ENCODE assay signal across 1 cellular context in genomic region chr1:41239988-41240610, GRCh38.
TF ChIP-seq lines count a peak whose summit lies in the region.

No MANE protein-coding gene starts in this region.

TF ChIP-seq in HepG2, 621 proteins besides CTCF, POLR2A, EP300 and RAD21 (continued from another document and continues in another):
- no peak for TF ChIP-seq REST (IDR thresholded peaks at IDR 0.05; ENCODE audit: borderline replicate concordance in 1 of 2, low read depth in 1 of 2, low read length in 2 of 2)
- peak; percentile 27; the same call in 1 of the 2 replicates for TF ChIP-seq PHF8 (CRISPR knock-in tag; IDR thresholded peaks at IDR 0.05)
- TF ChIP-seq ATF4 (CRISPR knock-in tag; IDR thresholded peaks at IDR 0.05): peak in 1 of 2 experiments; percentile 53; a peak in 1 of 4 replicates
- TF ChIP-seq CENPT (CRISPR knock-in tag; IDR thresholded peaks at IDR 0.05; ENCODE audit: low read depth): no peak
- no peak for TF ChIP-seq ZNF569 (CRISPR knock-in tag; IDR thresholded peaks at IDR 0.05; ENCODE audit: borderline replicate concordance)
- no peak for TF ChIP-seq SMARCC2 (IDR thresholded peaks at IDR 0.05)
- no peak for TF ChIP-seq ZNF547 (CRISPR knock-in tag; IDR thresholded peaks at IDR 0.05)
- 0 out of 2 replicates have a peak, but pooled peaks have one; percentile 44 for TF ChIP-seq HNRNPUL1 (IDR thresholded peaks at IDR 0.05; ENCODE audit: low read depth, low read length)
- no peak for TF ChIP-seq ETV6 (CRISPR knock-in tag; conservative IDR thresholded peaks at IDR 0.05)
- no peak for TF ChIP-seq MBNL3 (CRISPR knock-in tag; conservative IDR thresholded peaks at IDR 0.05)
- TF ChIP-seq KLF12 (CRISPR knock-in tag; IDR thresholded peaks at IDR 0.05; ENCODE audit: borderline replicate concordance): no peak
- TF ChIP-seq HNF1A (IDR thresholded peaks at IDR 0.05; ENCODE audit: low read depth): peak; percentile 66; the same call in 1 of the 2 replicates
- TF ChIP-seq HNF1A (CRISPR knock-in tag; IDR thresholded peaks at IDR 0.05; ENCODE audit: borderline replicate concordance): peak; percentile 66; the same call in 1 of the 2 replicates
- TF ChIP-seq ZNF354B (CRISPR knock-in tag; IDR thresholded peaks at IDR 0.05): no peak
- TF ChIP-seq ZNF430 (CRISPR knock-in tag; IDR thresholded peaks at IDR 0.05): no peak
- TF ChIP-seq ZBTB10 (CRISPR knock-in tag; IDR thresholded peaks at IDR 0.05; ENCODE audit: borderline replicate concordance): no peak
- TF ChIP-seq SRSF1 (optimal IDR thresholded peaks at IDR 0.05; ENCODE audit: low read depth, low read length): no peak
- TF ChIP-seq PITX1 (CRISPR knock-in tag; IDR thresholded peaks at IDR 0.05): peak; percentile 96
- peak; percentile 99 for TF ChIP-seq HMG20B (CRISPR knock-in tag; conservative IDR thresholded peaks at IDR 0.05)
- TF ChIP-seq WIZ (CRISPR knock-in tag; IDR thresholded peaks at IDR 0.05): no peak
- no peak for TF ChIP-seq CBX2 (IDR thresholded peaks at IDR 0.05; ENCODE audit: low read depth, low read length)
- TF ChIP-seq CBX2 (CRISPR knock-in tag; IDR thresholded peaks at IDR 0.05; ENCODE audit: low read depth): no peak
- no peak for TF ChIP-seq ZNF672 (CRISPR knock-in tag; IDR thresholded peaks at IDR 0.05)
- TF ChIP-seq RFX3 (CRISPR knock-in tag; IDR thresholded peaks at IDR 0.05): no peak
- TF ChIP-seq ZKSCAN8 (CRISPR knock-in tag; IDR thresholded peaks at IDR 0.05; ENCODE audit: borderline replicate concordance): peak; percentile 80; the same call in 1 of the 2 replicates
- no peak for TF ChIP-seq NFATC3 (CRISPR knock-in tag; IDR thresholded peaks at IDR 0.05)
- peak; percentile 66 for TF ChIP-seq MED1 (CRISPR knock-in tag; IDR thresholded peaks at IDR 0.05)
- no peak for TF ChIP-seq ZNF260 (CRISPR knock-in tag; IDR thresholded peaks at IDR 0.05; ENCODE audit: borderline replicate concordance, low read depth)
- TF ChIP-seq FOXO1 (CRISPR knock-in tag; IDR thresholded peaks at IDR 0.05): peak; percentile 71; the same call in 1 of the 2 replicates
- TF ChIP-seq TBX3 (IDR thresholded peaks at IDR 0.05; ENCODE audit: borderline replicate concordance): peak; percentile 92; the same call in 1 of the 2 replicates
- TF ChIP-seq TOE1 (CRISPR knock-in tag; IDR thresholded peaks at IDR 0.05): no peak
- no peak for TF ChIP-seq HINFP (CRISPR knock-in tag; IDR thresholded peaks at IDR 0.05; ENCODE audit: low read depth)
- TF ChIP-seq RBM22 (optimal IDR thresholded peaks at IDR 0.05; ENCODE audit: low read length): no peak
- no peak for TF ChIP-seq ATM (IDR thresholded peaks at IDR 0.05; ENCODE audit: borderline replicate concordance)
- TF ChIP-seq TSC22D2 (CRISPR knock-in tag; IDR thresholded peaks at IDR 0.05; ENCODE audit: borderline replicate concordance): no peak
- no peak for TF ChIP-seq YY1 (IDR thresholded peaks at IDR 0.05; ENCODE audit: insufficient read depth, insufficient replicate concordance, low read depth, low read length)
- no peak for TF ChIP-seq PRDM10 (CRISPR knock-in tag; IDR thresholded peaks at IDR 0.05; ENCODE audit: low read depth)
- no peak for TF ChIP-seq DMAP1 (CRISPR knock-in tag; IDR thresholded peaks at IDR 0.05)
- TF ChIP-seq MTF2 (CRISPR knock-in tag; IDR thresholded peaks at IDR 0.05; ENCODE audit: borderline replicate concordance): no peak
- TF ChIP-seq GLMP (CRISPR knock-in tag; IDR thresholded peaks at IDR 0.05; ENCODE audit: borderline replicate concordance): no peak
- TF ChIP-seq SRF (IDR thresholded peaks at IDR 0.05; ENCODE audit: low read depth, low read length): no peak
- TF ChIP-seq POGK (CRISPR knock-in tag; conservative IDR thresholded peaks at IDR 0.05): no peak
- no peak for TF ChIP-seq PAWR (CRISPR knock-in tag; IDR thresholded peaks at IDR 0.05; ENCODE audit: borderline replicate concordance)
- TF ChIP-seq ZNF101 (CRISPR knock-in tag; IDR thresholded peaks at IDR 0.05; ENCODE audit: borderline replicate concordance, low read depth): no peak
- 0 out of 2 replicates have a peak, but pooled peaks have one; percentile 25 for TF ChIP-seq ZNF761 (CRISPR knock-in tag; conservative IDR thresholded peaks at IDR 0.05)
- no peak for TF ChIP-seq NR1H2 (CRISPR knock-in tag; IDR thresholded peaks at IDR 0.05; ENCODE audit: borderline replicate concordance, low read depth)
- TF ChIP-seq SETDB1 (CRISPR knock-in tag; IDR thresholded peaks at IDR 0.05; ENCODE audit: borderline replicate concordance): no peak
